Comparison of ENCODE assay signal across 8 cellular contexts in the genomic region with DNA sequence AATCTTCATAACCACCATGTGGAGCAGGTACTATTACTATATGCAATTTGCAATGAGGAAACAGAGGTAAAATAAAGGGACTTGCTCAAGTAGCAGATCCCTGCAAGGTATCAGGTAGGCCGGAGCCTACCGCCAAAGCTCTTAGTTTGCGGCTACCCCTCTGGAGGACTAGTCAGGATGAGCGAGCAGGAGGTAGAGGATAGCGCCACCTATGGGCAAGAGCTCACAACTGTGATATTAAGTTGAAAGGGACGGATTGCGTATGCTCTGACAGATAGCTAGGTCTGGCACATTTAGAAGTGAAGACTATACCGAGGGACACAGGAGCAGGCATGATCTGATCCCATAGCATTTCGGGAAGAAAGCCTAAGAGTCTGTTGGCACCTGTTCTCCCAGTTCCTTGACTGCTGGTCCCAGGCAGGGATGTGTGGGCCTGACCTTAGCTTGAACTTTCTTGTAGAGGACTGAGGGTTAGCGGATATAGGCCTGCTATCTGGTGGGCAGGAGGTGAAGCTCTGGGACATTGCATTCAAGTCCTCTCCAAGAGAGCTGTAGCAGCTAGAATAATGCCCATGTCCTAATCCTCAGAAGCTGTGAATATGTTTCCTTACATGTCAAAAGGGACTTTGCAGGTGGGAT. TPM values are rescaled to one million over a fixed set of nuclear protein-coding genes. Genes with fewer than 3 reads are reported as not detected.
DNase-seq lines count a peak whose midpoint lies in the region; ATAC-seq lines count a peak whose summit lies in the region.

No MANE protein-coding gene starts in this region.

- peak; percentile 4 for DNase-seq in NCI-H1092 treated with DMSO at 0.1 percent for 48 hours (lab: John Stamatoyannopoulos, UW)
- DNase-seq in NCI-H1092 (lab: John Stamatoyannopoulos, UW), result no peak
- DNase-seq in NCI-H1048 (lab: John Stamatoyannopoulos, UW), result peak; percentile 5
- peak in 1 of 2 donors; percentile 47 for DNase-seq in activated naive CD4-positive, alpha-beta T cell treated with anti-CD3 and anti-CD28 coated beads, Interleukin-2, amount 50 U/mL, for 72 hours (ENCODE audit: low spot score in 2 of 2)
- peak; percentile 60 to 66 for DNase-seq in lung microvascular endothelial cell (ENCODE audit: low read depth in 2 of 2)
- DNase-seq in stimulated activated naive CD4-positive, alpha-beta T cell (lab: John Stamatoyannopoulos, UW), result no peak

- ATAC-seq in GM21529 (IDR thresholded peaks at IDR 0.05; ENCODE audit: unreplicated experiment), result peak; percentile 93
- ATAC-seq in activated naive CD4-positive, alpha-beta T cell treated with anti-CD3 and anti-CD28 coated beads, Interleukin-2, amount 50 U/mL, for 72 hours, result peak; percentile 43 to 71
- no peak for ATAC-seq in GM18873 (IDR thresholded peaks at IDR 0.05; ENCODE audit: low FRiP score, unreplicated experiment)

- no peak overlapping the region for H3K27ac Mint-ChIP-seq in activated naive CD4-positive, alpha-beta T cell treated with anti-CD3 and anti-CD28 coated beads, Interleukin-2, amount 50 U/mL, for 72 hours

- no peaks in the 10 kb centered on the region for H3K36me3 Mint-ChIP-seq in activated naive CD4-positive, alpha-beta T cell treated with anti-CD3 and anti-CD28 coated beads, Interleukin-2, amount 50 U/mL, for 72 hours

- H3K9me3 Mint-ChIP-seq in activated naive CD4-positive, alpha-beta T cell treated with anti-CD3 and anti-CD28 coated beads, Interleukin-2, amount 50 U/mL, for 72 hours, result no peaks in the 10 kb centered on the region

RNA-seq across cellular contexts. Expression of gene SLC17A8, which starts 48.0 kb away (rescaled TPM):
- total RNA-seq in activated naive CD4-positive, alpha-beta T cell treated with anti-CD3 and anti-CD28 coated beads, Interleukin-2, amount 50 U/mL, for 72 hours, result not detected
- total RNA-seq in lung microvascular endothelial cell, result not detected in 2 replicates

Comparison
In these comparisons a context has a peak if more than half of its experiments do, and no peak if none do; other contexts are left out.
1. DNase-seq: peak in NCI-H1092 treated with DMSO at 0.1 percent for 48 hours (single experiment), NCI-H1048 (single experiment) and lung microvascular endothelial cell (2 of 2); none in NCI-H1092 (single experiment) and stimulated activated naive CD4-positive, alpha-beta T cell (0 of 6).